In the genomic region with DNA sequence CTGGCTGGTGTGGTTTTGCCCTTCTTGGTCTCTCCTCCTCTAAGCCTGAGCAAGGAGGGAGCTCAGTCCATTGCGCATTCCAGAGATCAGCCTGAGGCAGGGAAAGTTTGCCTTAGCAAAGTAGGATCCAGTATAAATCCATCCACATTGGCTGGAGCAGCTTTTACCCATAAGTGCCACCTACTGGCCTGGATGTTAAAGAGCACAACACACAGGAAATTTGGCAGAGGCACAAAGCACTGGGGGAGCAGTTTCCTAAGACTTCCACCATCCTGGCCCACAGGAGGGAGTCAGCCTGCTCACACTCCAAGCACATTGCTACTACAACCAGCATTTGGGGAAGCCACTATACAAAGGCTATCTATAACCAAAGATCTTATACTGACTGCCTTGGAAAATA, we compare ENCODE assay signal across 9 cellular contexts.
A peak's percentile ranks its signal among the peaks of the same experiment; 100 is the strongest.
DNase-seq lines count a peak whose midpoint lies in the region; ATAC-seq and TF ChIP-seq lines count a peak whose summit lies in the region.
"Had no signal": no experiment of that assay in that cellular context is flagged by ENCODE, and none has a peak within 500 bp of the region (broad histone marks: within the 10 kb centered on the region; RNA-seq: fewer than 3 reads in every experiment).

No MANE protein-coding gene starts in this region.

- H3K27me3 ChIP-seq in kidney epithelial cell (ENCODE audit: control insufficient read depth, insufficient read depth, low read length) (no peaks in the 10 kb centered on the region), left lung (no peaks in the 10 kb centered on the region)

- ATAC-seq in left lung (no peak), GM21367 (IDR thresholded peaks at IDR 0.05; ENCODE audit: unreplicated experiment) (no peak)

- H3K4me3 ChIP-seq in kidney epithelial cell (ENCODE audit: low read depth, low read length) (no peak overlapping the region), left lung (no peak overlapping the region)

- DNase-seq in EL (peak; percentile 30), HT1080 (ENCODE audit: low read depth) (peak; percentile 56), UCSD-AML1 (lab: John Stamatoyannopoulos, UW; ENCODE audit: unreplicated experiment) (peak; percentile 5), kidney epithelial cell (ENCODE audit: low read depth) (no peak), NCI-H187 (lab: John Stamatoyannopoulos, UW) (no peak), left lung (no peak), mucosa of gallbladder (ENCODE audit: low spot score) (no peak)
- DNase-seq: activated naive CD8-positive, alpha-beta T cell treated with anti-CD3 and anti-CD28 coated beads for 36 hours had no signal

- H3K9me3 ChIP-seq in left lung, result peaks cover 0 to 8% of the 10 kb centered on the region in 2 donors

- TF ChIP-seq CTCF in kidney epithelial cell (IDR thresholded peaks at IDR 0.05; ENCODE audit: insufficient read depth, low read length, poor library complexity, severe bottlenecking) (peak; percentile 24), left lung (IDR thresholded peaks at IDR 0.05) (no peak)

- intact Hi-C loops in left lung (cut with DNase I), result no loop called here

- no peak overlapping the region for H3K27ac ChIP-seq in left lung

- no peaks in the 10 kb centered on the region for H3K36me3 ChIP-seq in kidney epithelial cell (ENCODE audit: control insufficient read depth, insufficient read depth, low read length)
- no peaks in the 10 kb centered on the region for H3K36me3 ChIP-seq in left lung

- H3K4me1 ChIP-seq in left lung, result no peaks in the 10 kb centered on the region

Comparison
In these comparisons a context has a peak if more than half of its experiments do, and no peak if none do; other contexts are left out.
1. DNase-seq: peak in EL (single experiment), HT1080 (single experiment) and UCSD-AML1 (single experiment); none in kidney epithelial cell (single experiment), NCI-H187 (0 of 2), left lung (0 of 2) and mucosa of gallbladder (single experiment).